Comparison of ENCODE assay signal across 19 cellular contexts in genomic region chr20:58778774-58779173, GRCh38.
"Had no signal": no experiment of that assay in that cellular context is flagged by ENCODE, and none has a peak within 500 bp of the region (broad histone marks: within the 10 kb centered on the region; RNA-seq: fewer than 3 reads in every experiment).

No MANE protein-coding gene starts in this region.

- H3K4me1 ChIP-seq: adrenal gland, esophagus squamous epithelium, thyroid gland had no signal

- ATAC-seq: activated CD4-positive, alpha-beta T cell treated with anti-CD3 and anti-CD28 coated beads for 36 hours; activated naive CD4-positive, alpha-beta T cell treated with anti-CD3 and anti-CD28 coated beads, Interleukin-2, amount 50 U/mL, for 72 hours; naive thymus-derived CD4-positive, alpha-beta T cell; WTC11 had no signal

- H3K27ac Mint-ChIP-seq: activated CD4-positive, alpha-beta T cell treated with anti-CD3 and anti-CD28 coated beads for 36 hours; activated naive CD4-positive, alpha-beta T cell treated with anti-CD3 and anti-CD28 coated beads, Interleukin-2, amount 50 U/mL, for 72 hours; activated T-helper 1 cell treated with anti-CD3 and anti-CD28 coated beads, Interleukin-12 subunit alpha, Interleukin-12 subunit beta, Interleukin-2, Interleukin-4 antibody, amounts not matched to agents 30 ng/mL and 10 ng/mL and 1 ng/mL, durations not matched to agents 14 hours and 24 hours and 36 hours; immature natural killer cell; T-helper 2 cell treated with Interferon-gamma antibody and Interleukin-4, amounts not matched to agents 5 μg/mL and 100 μg/mL, for 36 hours; WTC11 had no signal

- FAIRE-seq: bronchial epithelial cell had no signal

- DNase-seq: activated CD4-positive, alpha-beta T cell treated with anti-CD3 and anti-CD28 coated beads for 36 hours; activated CD4-positive, alpha-beta T cell treated with anti-CD3 and anti-CD28 coated beads, Interleukin-2, amount 50 U/mL, for 48 hours; activated gamma-delta T cell treated with Interleukin-2 at 50 U/mL for 16 hours; activated T-cell treated with anti-CD3 and anti-CD28 coated beads for 4 hours; dermis blood vessel endothelial cell; effector memory CD4-positive, alpha-beta T cell; esophagus squamous epithelium; immature natural killer cell; mesenchymal stem cell; naive thymus-derived CD4-positive, alpha-beta T cell; ovary; stimulated activated naive CD4-positive, alpha-beta T cell treated with Interleukin-2 at 50 U/mL for 16 hours; thyroid gland had no signal

- H3K4me3 Mint-ChIP-seq: activated CD4-positive, alpha-beta T cell treated with anti-CD3 and anti-CD28 coated beads for 36 hours; activated T-helper 1 cell treated with anti-CD3 and anti-CD28 coated beads, Interleukin-12 subunit alpha, Interleukin-12 subunit beta, Interleukin-2, Interleukin-4 antibody, amounts not matched to agents 30 ng/mL and 10 ng/mL and 1 ng/mL, durations not matched to agents 14 hours and 24 hours and 36 hours; naive thymus-derived CD4-positive, alpha-beta T cell; T-helper 2 cell treated with Interferon-gamma antibody and Interleukin-4, amounts not matched to agents 5 μg/mL and 100 μg/mL, for 36 hours; WTC11 had no signal

- H3K27me3 ChIP-seq: ovary, thyroid gland had no signal

- H3K27ac ChIP-seq: adrenal gland, esophagus squamous epithelium, ovary, thyroid gland had no signal

- H3K9me3 Mint-ChIP-seq: activated naive CD4-positive, alpha-beta T cell treated with anti-CD3 and anti-CD28 coated beads, Interleukin-2, amount 50 U/mL, for 72 hours; activated T-helper 1 cell treated with anti-CD3 and anti-CD28 coated beads, Interleukin-12 subunit alpha, Interleukin-12 subunit beta, Interleukin-2, Interleukin-4 antibody, amounts not matched to agents 30 ng/mL and 10 ng/mL and 1 ng/mL, durations not matched to agents 14 hours and 24 hours and 36 hours; naive thymus-derived CD4-positive, alpha-beta T cell; T-helper 2 cell treated with Interferon-gamma antibody and Interleukin-4, amounts not matched to agents 5 μg/mL and 100 μg/mL, for 36 hours; WTC11 had no signal

- H3K4me1 Mint-ChIP-seq: activated CD4-positive, alpha-beta T cell treated with anti-CD3 and anti-CD28 coated beads for 36 hours; immature natural killer cell had no signal

- H3K9me3 ChIP-seq: adrenal gland, esophagus squamous epithelium, ovary, thyroid gland had no signal

- H3K36me3 Mint-ChIP-seq: activated naive CD4-positive, alpha-beta T cell treated with anti-CD3 and anti-CD28 coated beads, Interleukin-2, amount 50 U/mL, for 72 hours; immature natural killer cell; naive thymus-derived CD4-positive, alpha-beta T cell; WTC11 had no signal

- H3K36me3 ChIP-seq: adrenal gland, esophagus squamous epithelium, ovary, thyroid gland had no signal

- H3K4me3 ChIP-seq: adrenal gland, esophagus squamous epithelium, ovary, thyroid gland had no signal
